ENCODE assay signal across 8 cellular contexts in the genomic region with DNA sequence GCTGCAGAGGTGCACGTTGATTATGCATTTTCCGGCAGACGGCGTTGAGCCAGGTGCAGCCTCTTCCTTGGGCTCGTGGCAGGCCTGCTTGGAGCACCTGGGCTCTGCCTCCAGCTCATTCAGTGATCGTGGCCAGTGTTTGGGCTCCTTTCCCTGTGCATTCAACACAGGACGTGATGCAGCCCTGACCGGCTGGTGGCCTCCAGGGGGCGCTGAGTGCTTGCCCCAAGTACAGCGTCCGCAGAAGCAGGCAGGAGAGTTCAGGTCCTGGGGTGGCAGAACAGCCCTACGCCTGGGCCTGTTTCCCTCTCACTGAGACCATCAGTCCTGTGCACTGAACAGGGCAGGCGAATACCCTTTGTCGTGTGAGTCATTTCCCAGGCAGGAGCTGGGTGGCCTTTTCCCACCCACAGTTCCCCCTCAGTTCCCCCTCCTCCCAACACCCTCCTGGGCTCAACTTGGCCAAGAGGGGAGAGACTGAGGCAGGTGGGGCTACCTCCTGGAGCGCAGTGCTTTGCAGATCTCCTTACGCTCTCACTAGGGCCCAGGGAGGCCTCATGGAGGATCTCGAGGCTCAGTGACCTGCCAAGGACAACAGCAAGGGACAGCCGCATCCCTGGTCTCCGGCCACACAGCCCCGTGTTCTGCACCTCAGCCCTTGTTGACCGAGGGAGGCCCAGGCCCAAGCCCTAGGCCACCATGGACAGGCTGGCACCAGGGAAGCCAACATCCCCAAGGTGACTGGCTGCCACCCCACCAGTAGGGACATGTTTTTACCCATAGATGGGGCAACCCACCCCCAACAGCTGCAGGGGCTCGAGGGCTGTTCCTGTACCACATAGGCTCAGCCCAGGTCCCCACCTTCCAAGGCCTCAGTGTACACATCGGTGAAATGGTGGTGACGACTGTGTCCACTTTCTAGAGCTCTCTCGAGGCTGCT. TPM values are rescaled to one million over a fixed set of nuclear protein-coding genes. Genes with fewer than 3 reads are reported as not detected.
A peak's percentile ranks its signal among the peaks of the same experiment; 100 is the strongest.
DNase-seq lines count a peak whose midpoint lies in the region; ATAC-seq and TF ChIP-seq lines count a peak whose summit lies in the region.

No MANE protein-coding gene starts in this region.

- no peaks in the 10 kb centered on the region for H4K20me1 ChIP-seq in H9 (ENCODE audit: control insufficient read depth, insufficient read depth, insufficient read length)

- H4K8ac ChIP-seq in H9 (replicated peaks; ENCODE audit: insufficient read length, low read depth, low read length): no peak overlapping the region

- DNase-seq in AG09309 (ENCODE audit: low read depth) (no peak), H9 (peak; percentile 93), NCI-H510A (lab: John Stamatoyannopoulos, UW) (peak; percentile 46), choroid plexus epithelial cell (ENCODE audit: low read depth) (peak; percentile 93)
- DNase-seq in activated CD4-positive, alpha-beta T cell treated with anti-CD3 and anti-CD28 coated beads for 48 hours: peak; percentile 87
- DNase-seq in stimulated activated CD4-positive, alpha-beta T cell treated with anti-CD3 and anti-CD28 coated beads, Interleukin-4, amount 100 ng/mL, for 24 hours: peak; percentile 80

- TF ChIP-seq CTCF in AG09309 (IDR thresholded peaks at IDR 0.05; ENCODE audit: control insufficient read depth, insufficient read depth, low read depth, low read length, missing control alignments) (peak; percentile 88), H9 (conservative IDR thresholded peaks at IDR 0.05) (peak; percentile 97), choroid plexus epithelial cell (conservative IDR thresholded peaks at IDR 0.05; ENCODE audit: low read depth, low read length) (peak; percentile 92), liver (IDR thresholded peaks at IDR 0.05; ENCODE audit: low read depth, low read length, missing input control) (peak; percentile 86)

- H3K23me2 ChIP-seq in H9 (ENCODE audit: insufficient read length, low read depth, low read length, poor library complexity, severe bottlenecking): no peaks in the 10 kb centered on the region

- 0 out of 2 replicates have a peak, but pooled peaks cover 1% of the 10 kb centered on the region for H3K27me3 Mint-ChIP-seq in H9 (ENCODE audit: low read depth)

- H3K9ac ChIP-seq in H9 (ENCODE audit: extremely low read depth, insufficient read length, low read length) (no peak overlapping the region), liver (ENCODE audit: low read depth in 1 of 2, low read length in 2 of 2) (no peak overlapping the region)

- H3K79me1 ChIP-seq in H9 (ENCODE audit: insufficient read depth, low read depth, low read length, poor library complexity, severe bottlenecking): no peaks in the 10 kb centered on the region

- no peaks in the 10 kb centered on the region for H3K79me2 ChIP-seq in H9 (ENCODE audit: insufficient read depth, low read length)

- peaks cover 0 to 7% (median 4%) of the 10 kb centered on the region in 3 experiments; a peak in 4 of 7 replicates for H3K36me3 Mint-ChIP-seq in H9 (ENCODE audit: insufficient read depth in 1 of 3, low read depth in 3 of 3)

- H3K4me3 ChIP-seq in AG09309 (ENCODE audit: control insufficient read depth, low read depth, low read length) (no peak overlapping the region), choroid plexus epithelial cell (ENCODE audit: low read depth, low read length) (no peak overlapping the region), liver (ENCODE audit: low read depth in 1 of 3, low read length in 3 of 3) (no peak overlapping the region)

- H3K4me2 ChIP-seq in H9 (ENCODE audit: insufficient read depth, insufficient read length, low read length): no peak overlapping the region

- no peak overlapping the region for H3K27ac ChIP-seq in H9 (ENCODE audit: insufficient read length, low read depth, low read length)
- no peak overlapping the region for H3K27ac ChIP-seq in liver (ENCODE audit: low read depth in 1 of 2, low read length in 2 of 2)

- H4K91ac ChIP-seq in H9 (ENCODE audit: insufficient read length, low read depth, low read length): no peak overlapping the region

- no peak overlapping the region for H3K23ac ChIP-seq in H9 (ENCODE audit: insufficient read length, low read depth, low read length)

- H2AK5ac ChIP-seq in H9 (ENCODE audit: insufficient read length, low read length): no peak overlapping the region

- H3K9me3 ChIP-seq in H9 (ENCODE audit: control insufficient read depth, low read depth, low read length) (no peaks in the 10 kb centered on the region), liver (ENCODE audit: control insufficient read depth in 4 of 4, low read length in 3 of 4) (no peaks in the 10 kb centered on the region)

- H3K14ac ChIP-seq in H9 (ENCODE audit: insufficient read depth, low read length): no peak overlapping the region

- H3K56ac ChIP-seq in H9 (ENCODE audit: insufficient read length, low read depth, low read length): no peak overlapping the region

- H2BK15ac ChIP-seq in H9 (ENCODE audit: low read depth, low read length): no peak overlapping the region

- H3K18ac ChIP-seq in H9 (ENCODE audit: insufficient read length, low read depth, low read length): no peak overlapping the region

- H3K9me3 Mint-ChIP-seq in H9: no peaks in the 10 kb centered on the region

- H2BK20ac ChIP-seq in H9 (ENCODE audit: low read depth, low read length, poor library complexity, severe bottlenecking): no peak overlapping the region

- H4K5ac ChIP-seq in H9 (ENCODE audit: insufficient read length, low read depth, low read length): no peak overlapping the region

- H2BK5ac ChIP-seq in H9 (ENCODE audit: insufficient read length, low read length): no peak overlapping the region

- H3T11ph ChIP-seq in H9 (ENCODE audit: low read length): no peak overlapping the region

- no peaks in the 10 kb centered on the region for H3K27me3 ChIP-seq in H9 (ENCODE audit: insufficient read depth, low read length)
- H3K27me3 ChIP-seq in liver (ENCODE audit: control insufficient read depth in 4 of 4, insufficient read depth in 4 of 4, low read length in 3 of 4): no peaks in the 10 kb centered on the region

- no peak overlapping the region for H2AFZ ChIP-seq in H9 (ENCODE audit: low read length)

- ATAC-seq in HG03139 (IDR thresholded peaks at IDR 0.05; ENCODE audit: unreplicated experiment): no peak

- H3K4me1 ChIP-seq in H9 (ENCODE audit: insufficient read depth, low read length) (no peaks in the 10 kb centered on the region), liver (ENCODE audit: control insufficient read depth in 4 of 4, insufficient read depth in 4 of 4, low read length in 3 of 4) (no peaks in the 10 kb centered on the region)

- peaks cover 0 to 5% (median 3%) of the 10 kb centered on the region in 4 donors for H3K36me3 ChIP-seq in liver (ENCODE audit: control insufficient read depth in 4 of 4, insufficient read depth in 3 of 4, low read depth in 1 of 4, low read length in 3 of 4)

- H2BK12ac ChIP-seq in H9 (ENCODE audit: insufficient read length, low read depth, low read length): no peak overlapping the region

- H3K4me3 Mint-ChIP-seq in H9: no peak overlapping the region

- no peak overlapping the region for H3K4ac ChIP-seq in H9 (ENCODE audit: low read depth, low read length)

- TF ChIP-seq RAD21 in liver (IDR thresholded peaks at IDR 0.05): peak; percentile 92 to 97

- peak overlapping the region in 1 of 3 experiments; percentile 61; a peak in 2 of 7 replicates for H3K27ac Mint-ChIP-seq in H9

- H3K4me1 Mint-ChIP-seq in H9: peaks cover 0 to 10% of the 10 kb centered on the region in 2 experiments; a peak in 2 of 4 replicates

- no peak overlapping the region for H2BK120ac ChIP-seq in H9 (ENCODE audit: low read depth, low read length, poor library complexity, severe bottlenecking)

- WGBS in H9 (ENCODE audit: extremely low coverage, insufficient read length, low lambda C conversion rate): no CpG with 5 or more reads among the region's 25 CpGs
- 56% methylated on average over 25 of the region's 25 CpGs for WGBS in liver

TF ChIP-seq in liver, 16 proteins besides CTCF, POLR2A, EP300 and RAD21:
- TF ChIP-seq NR2F2 (IDR thresholded peaks at IDR 0.05) (no peak), ZBTB33 (IDR thresholded peaks at IDR 0.05) (no peak), SP1 (IDR thresholded peaks at IDR 0.05) (no peak), FOXA1 (IDR thresholded peaks at IDR 0.05) (no peak), HNF4G (IDR thresholded peaks at IDR 0.05) (no peak), RXRA (IDR thresholded peaks at IDR 0.05) (peak; percentile 13 to 22)

RNA-seq across cellular contexts. Expression of gene LRSAM1, which starts 52.9 kb away (rescaled TPM):
- 15.0 and 16.2 TPM in 2 replicates for total RNA-seq in H9 (2021)
- 1 to 10 TPM; 7.4 to 9.7 TPM for total RNA-seq in liver
- polyA plus RNA-seq in liver: 1 to 10 TPM; 6.6 to 6.7 TPM

RNA-seq across cellular contexts. Expression of gene RPL12, which starts 53.0 kb away (rescaled TPM):
- total RNA-seq in H9 (2021): 1,710 and 1,711 TPM in 2 replicates
- 100 to 1,000 TPM; 394 to 576 TPM for total RNA-seq in liver
- polyA plus RNA-seq in liver: 100 to 1,000 TPM; 289 to 829 TPM
